In genomic region chr2:20642026-20642971, GRCh38 we compare ENCODE assay signal across 8 cellular contexts. TPM values are rescaled to one million over a fixed set of nuclear protein-coding genes. Genes with fewer than 3 reads are reported as not detected.
A peak's percentile ranks its signal among the peaks of the same experiment; 100 is the strongest.
DNase-seq lines count a peak whose midpoint lies in the region; ATAC-seq lines count a peak whose summit lies in the region.

No MANE protein-coding gene starts in this region.

- H3K9me3 Mint-ChIP-seq in activated CD4-positive, alpha-beta T cell treated with anti-CD3 and anti-CD28 coated beads, Interleukin-2, amount 10 ng/mL, durations not matched to agents 24 days and 14 days, result no peaks in the 10 kb centered on the region

- no peak overlapping the region for H3K27ac Mint-ChIP-seq in activated CD4-positive, alpha-beta T cell treated with anti-CD3 and anti-CD28 coated beads, Interleukin-2, amount 10 ng/mL, durations not matched to agents 24 days and 14 days

- ATAC-seq in GM18858 (IDR thresholded peaks at IDR 0.05; ENCODE audit: unreplicated experiment) (peak; percentile 98), HG03039 (IDR thresholded peaks at IDR 0.05; ENCODE audit: unreplicated experiment) (peak; percentile 91)

- no peaks in the 10 kb centered on the region for H3K27me3 Mint-ChIP-seq in activated CD4-positive, alpha-beta T cell treated with anti-CD3 and anti-CD28 coated beads, Interleukin-2, amount 10 ng/mL, durations not matched to agents 24 days and 14 days

- H3K36me3 Mint-ChIP-seq in activated CD4-positive, alpha-beta T cell treated with anti-CD3 and anti-CD28 coated beads, Interleukin-2, amount 10 ng/mL, durations not matched to agents 24 days and 14 days (ENCODE audit: low read depth), result no peaks in the 10 kb centered on the region

- intact Hi-C loops in activated CD4-positive, alpha-beta T cell treated with anti-CD3 and anti-CD28 coated beads, Interleukin-2, amount 10 ng/mL, durations not matched to agents 24 days and 14 days (cut with micrococcal nuclease), result loop anchor here (1.0 kb wide), 1 partner anchor 199 kb away; no protein-coding TSS in a partner anchor

- peak; percentile 90 for DNase-seq in AG20443 (ENCODE audit: low spot score)
- DNase-seq in NCI-H345 treated with DMSO at 0.1 percent for 48 hours (lab: John Stamatoyannopoulos, UW; ENCODE audit: unreplicated experiment), result peak; percentile 61
- peak; percentile 92 for DNase-seq in activated CD4-positive, alpha-beta T cell treated with anti-CD3 and anti-CD28 coated beads, Interleukin-2, amount 10 ng/mL, durations not matched to agents 24 days and 14 days
- peak; percentile 40 for DNase-seq in dedifferentiated amniotic fluid mesenchymal stem cell (ENCODE audit: extremely low spot score)
- DNase-seq in medulla oblongata (ENCODE audit: extremely low spot score), result peak; percentile 85
- peak; percentile 64 for DNase-seq in stimulated activated CD8-positive, alpha-beta memory T cell treated with anti-CD3 and anti-CD28 coated beads, Interleukin-15, amount 100 ng/mL, for 24 hours (ENCODE audit: low read depth)

- no peaks in the 10 kb centered on the region for H3K4me1 Mint-ChIP-seq in activated CD4-positive, alpha-beta T cell treated with anti-CD3 and anti-CD28 coated beads, Interleukin-2, amount 10 ng/mL, durations not matched to agents 24 days and 14 days

- no peak overlapping the region for H3K4me3 Mint-ChIP-seq in activated CD4-positive, alpha-beta T cell treated with anti-CD3 and anti-CD28 coated beads, Interleukin-2, amount 10 ng/mL, durations not matched to agents 24 days and 14 days

RNA-seq across cellular contexts. Expression of gene HS1BP3, which starts 8.6 kb away (rescaled TPM):
- 7.1 and 8.9 TPM in 2 replicates for total RNA-seq in activated CD4-positive, alpha-beta T cell treated with anti-CD3 and anti-CD28 coated beads, Interleukin-2, amount 10 ng/mL, durations not matched to agents 24 days and 14 days

RNA-seq across cellular contexts. Expression of gene GDF7, which starts 24.6 kb away (rescaled TPM):
- total RNA-seq in activated CD4-positive, alpha-beta T cell treated with anti-CD3 and anti-CD28 coated beads, Interleukin-2, amount 10 ng/mL, durations not matched to agents 24 days and 14 days, result 0.26 TPM in 2 replicates

Comparison
In these comparisons a context has a peak if more than half of its experiments do, and no peak if none do; other contexts are left out.
1. Peak in every context shown above with its lines: DNase-seq and ATAC-seq.
2. DNase-seq: peak in every context shown above with its lines; median percentile 92 in activated CD4-positive, alpha-beta T cell treated with anti-CD3 and anti-CD28 coated beads, Interleukin-2, amount 10 ng/mL, durations not matched to agents 24 days and 14 days; 90 in AG20443; 85 in medulla oblongata; 64 in stimulated activated CD8-positive, alpha-beta memory T cell treated with anti-CD3 and anti-CD28 coated beads, Interleukin-15, amount 100 ng/mL, for 24 hours; 61 in NCI-H345 treated with DMSO at 0.1 percent for 48 hours; 40 in dedifferentiated amniotic fluid mesenchymal stem cell.